In the genomic region with DNA sequence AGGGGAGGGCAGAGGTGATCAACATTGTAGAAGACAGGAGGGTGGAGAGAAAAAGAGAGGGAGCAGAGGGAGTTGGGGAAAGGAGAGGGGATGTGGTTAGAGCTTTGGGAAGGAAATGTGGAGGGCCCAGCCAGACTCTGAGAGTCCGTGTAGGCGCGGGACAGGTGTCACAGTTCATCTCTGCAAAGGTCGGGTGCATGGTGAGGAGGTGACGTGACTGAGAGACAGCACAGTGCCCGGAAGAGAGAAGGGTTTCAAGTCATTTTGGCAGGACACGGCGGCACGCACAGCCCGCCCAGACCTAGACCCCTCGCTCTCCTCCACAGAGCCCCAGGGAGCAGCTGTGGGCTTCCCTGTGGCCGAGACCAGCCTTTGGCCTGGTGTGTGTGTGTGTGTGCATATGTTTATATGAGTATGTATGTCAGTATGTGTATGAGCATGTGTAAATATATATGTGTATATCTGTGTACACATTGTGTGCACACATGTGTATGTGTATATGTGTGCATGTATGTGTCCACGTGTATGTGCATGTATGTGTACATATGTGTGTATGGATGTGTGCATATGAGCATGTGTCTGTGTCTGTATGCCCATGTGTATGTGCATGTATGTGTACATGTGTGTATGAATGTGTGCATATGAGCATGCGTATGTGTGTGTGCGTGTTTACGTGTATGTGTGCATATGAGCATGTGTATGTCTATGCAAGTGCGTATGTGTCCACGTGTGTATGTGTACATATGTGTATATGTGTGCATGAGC, we compare ENCODE assay signal across 10 cellular contexts.
A peak's percentile ranks its signal among the peaks of the same experiment; 100 is the strongest.
DNase-seq lines count a peak whose midpoint lies in the region; ATAC-seq and TF ChIP-seq lines count a peak whose summit lies in the region.
"Had no signal": no experiment of that assay in that cellular context is flagged by ENCODE, and none has a peak within 500 bp of the region (broad histone marks: within the 10 kb centered on the region; RNA-seq: fewer than 3 reads in every experiment).

No MANE protein-coding gene starts in this region.

- H3K4me3 Mint-ChIP-seq in activated CD4-positive, alpha-beta T cell treated with anti-CD3 and anti-CD28 coated beads, Interleukin-2, amount 10 ng/mL, durations not matched to agents 7 days and 5 days, result no peak overlapping the region

- DNase-seq in GM13976 (ENCODE audit: low spot score) (peak; percentile 84), GM19240 (ENCODE audit: insufficient read length, low spot score) (peak; percentile 78), UCSD-AML1 (lab: John Stamatoyannopoulos, UW; ENCODE audit: unreplicated experiment) (peak; percentile 45), brain microvascular endothelial cell (no peak)
- no peak for DNase-seq in central memory CD4-positive, alpha-beta T cell
- DNase-seq in activated CD4-positive, alpha-beta T cell treated with anti-CD3 and anti-CD28 coated beads, Interleukin-2, amount 10 ng/mL, durations not matched to agents 7 days and 5 days, result no peak
- DNase-seq: NCI-H2081, occipital lobe had no signal

- POLR2A ChIA-PET in activated CD4-positive, alpha-beta T cell treated with anti-CD3 and anti-CD28 coated beads, Interleukin-2, amount 10 ng/mL, durations not matched to agents 7 days and 5 days (lab: Charles Lee), result no interaction called here

- H3K9me3 Mint-ChIP-seq in activated CD4-positive, alpha-beta T cell treated with anti-CD3 and anti-CD28 coated beads, Interleukin-2, amount 10 ng/mL, durations not matched to agents 7 days and 5 days, result no peaks in the 10 kb centered on the region

- CTCF ChIA-PET in activated CD4-positive, alpha-beta T cell treated with anti-CD3 and anti-CD28 coated beads, Interleukin-2, amount 10 ng/mL, durations not matched to agents 7 days and 5 days (lab: Charles Lee), result no interaction called here

- TF ChIP-seq CTCF in GM13976 (IDR thresholded peaks at IDR 0.05; ENCODE audit: borderline replicate concordance, control extremely low read depth, extremely low read depth, insufficient read depth, missing control alignments) (no peak), brain microvascular endothelial cell (IDR thresholded peaks at IDR 0.05; ENCODE audit: low read depth, low read length, missing control alignments) (no peak)

- H3K27ac Mint-ChIP-seq in activated CD4-positive, alpha-beta T cell treated with anti-CD3 and anti-CD28 coated beads, Interleukin-2, amount 10 ng/mL, durations not matched to agents 7 days and 5 days, result no peak overlapping the region

- no peaks in the 10 kb centered on the region for H3K27me3 ChIP-seq in brain microvascular endothelial cell (replicated peaks)

- ATAC-seq in HG02852 (IDR thresholded peaks at IDR 0.05; ENCODE audit: unreplicated experiment), result peak; percentile 57

- H3K36me3 ChIP-seq in brain microvascular endothelial cell (replicated peaks), result no peaks in the 10 kb centered on the region

- H3K4me1 Mint-ChIP-seq in activated CD4-positive, alpha-beta T cell treated with anti-CD3 and anti-CD28 coated beads, Interleukin-2, amount 10 ng/mL, durations not matched to agents 7 days and 5 days, result peaks cover 20% of the 10 kb centered on the region

- H3K4me3 ChIP-seq in brain microvascular endothelial cell (ENCODE audit: low read depth, low read length), result no peak overlapping the region
- H3K4me3 ChIP-seq: lung had no signal

- H3K27me3 Mint-ChIP-seq in activated CD4-positive, alpha-beta T cell treated with anti-CD3 and anti-CD28 coated beads, Interleukin-2, amount 10 ng/mL, durations not matched to agents 7 days and 5 days, result peaks cover 23% of the 10 kb centered on the region

- H3K27ac ChIP-seq in brain microvascular endothelial cell, result no peak overlapping the region

- no peaks in the 10 kb centered on the region for H3K36me3 Mint-ChIP-seq in activated CD4-positive, alpha-beta T cell treated with anti-CD3 and anti-CD28 coated beads, Interleukin-2, amount 10 ng/mL, durations not matched to agents 7 days and 5 days (ENCODE audit: low read depth)

- in situ Hi-C loops in GM13976 (cut with MboI; ENCODE audit: low sequenced_read_pairs, unreplicated experiment) (loop anchor here (5.0 kb wide), 1 partner anchor 148 kb away; no protein-coding TSS in a partner anchor), brain microvascular endothelial cell (cut with HindIII; ENCODE audit: low pct_ligation_motif_present, low sequenced_read_pairs) (no loop called here)

Comparison
In these comparisons a context has a peak if more than half of its experiments do, and no peak if none do; other contexts are left out.
1. DNase-seq: peak in GM13976 (single experiment), GM19240 (single experiment) and UCSD-AML1 (single experiment); none in brain microvascular endothelial cell (single experiment), central memory CD4-positive, alpha-beta T cell (single experiment) and activated CD4-positive, alpha-beta T cell treated with anti-CD3 and anti-CD28 coated beads, Interleukin-2, amount 10 ng/mL, durations not matched to agents 7 days and 5 days (single experiment).